Comparison of ENCODE assay signal across 26 cellular contexts in the genomic region with DNA sequence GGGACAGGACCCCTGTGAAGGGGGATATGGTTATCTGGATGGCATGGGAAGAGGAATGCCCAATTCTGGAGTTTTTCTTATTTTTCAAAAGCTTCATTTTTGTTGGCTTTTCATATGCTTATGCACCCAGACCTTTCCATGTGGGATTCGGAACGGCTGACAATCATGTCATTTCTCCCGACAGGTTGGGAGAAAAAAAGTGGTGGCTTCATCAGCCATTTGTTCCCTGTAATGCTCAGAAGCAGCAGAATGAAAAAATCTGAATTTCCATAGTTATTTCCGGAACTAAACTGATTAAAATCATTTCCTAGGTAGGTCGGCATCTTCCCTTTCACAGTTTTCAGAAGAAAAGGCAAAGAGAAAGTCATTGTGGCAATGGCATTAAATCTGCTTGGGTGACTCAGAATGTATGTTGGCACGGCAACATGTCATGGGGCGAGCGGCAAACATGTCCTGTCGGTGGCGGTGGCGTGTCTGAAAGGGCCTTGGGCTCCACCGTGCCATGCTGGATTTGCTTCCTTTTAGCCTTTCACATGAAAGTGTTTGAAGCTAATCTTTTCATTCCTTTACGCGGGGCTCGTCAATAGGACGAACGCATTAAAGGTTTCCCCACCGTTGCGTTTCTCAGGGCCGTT.
"Had no signal": no experiment of that assay in that cellular context is flagged by ENCODE, and none has a peak within 500 bp of the region (broad histone marks: within the 10 kb centered on the region; RNA-seq: fewer than 3 reads in every experiment).

No MANE protein-coding gene starts in this region.

- H3K4me3 ChIP-seq: dorsolateral prefrontal cortex, esophagus muscularis mucosa, mucosa of descending colon, prostate gland, right atrium auricular region, smooth muscle cell, testis, tibial artery, upper lobe of left lung had no signal

- H3K4me1 ChIP-seq: esophagus muscularis mucosa, foreskin keratinocyte, prostate gland, right atrium auricular region, testis, tibial artery, upper lobe of left lung had no signal

- H3K9me3 ChIP-seq: esophagus muscularis mucosa, mucosa of descending colon, neutrophil, prostate gland, right atrium auricular region, testis, tibial artery, upper lobe of left lung had no signal

- H3K27ac ChIP-seq: dorsolateral prefrontal cortex, epithelial cell of prostate, esophagus muscularis mucosa, foreskin keratinocyte, neutrophil, parathyroid adenoma, prostate gland, right atrium auricular region, testis, tibial artery, upper lobe of left lung had no signal

- H3K27me3 ChIP-seq: dorsolateral prefrontal cortex, esophagus muscularis mucosa, foreskin keratinocyte, neutrophil, right atrium auricular region, testis, tibial artery, upper lobe of left lung had no signal

- H3K36me3 Mint-ChIP-seq: naive B cell; natural killer cell treated with Interleukin-12 subunit alpha and Interleukin-12 subunit beta and Interleukin-15 and Interleukin-18, amount 100 ng/mL, for 72 hours; stimulated activated memory B cell treated with anti-CD40 and anti-IgM and Interleukin-4, amounts not matched to agents 10 μg/mL and 1 μg/mL and 100 μg/mL, for 72 hours had no signal

- FAIRE-seq: colon, kidney had no signal

- H3K27ac Mint-ChIP-seq: mesothelial cell of epicardium; natural killer cell treated with Interleukin-12 subunit alpha and Interleukin-12 subunit beta and Interleukin-15 and Interleukin-18, amount 100 ng/mL, for 72 hours; stimulated activated memory B cell treated with anti-CD40 and anti-IgM and Interleukin-4, amounts not matched to agents 10 μg/mL and 1 μg/mL and 100 μg/mL, for 72 hours had no signal

- DNase-seq: dorsolateral prefrontal cortex; effector CD4-positive, alpha-beta T cell; foreskin keratinocyte; kidney; mesenchymal stem cell; mucosa of descending colon; naive B cell; stimulated activated CD4-positive, alpha-beta T cell treated with anti-CD3 and anti-CD28 coated beads, Interleukin-12 subunit alpha, Interleukin-12 subunit beta, amount 100 ng/mL, for 4 hours; stimulated activated CD4-positive, alpha-beta T cell treated with anti-CD3 and anti-CD28 coated beads, Interleukin-2, amount 100 ng/mL, for 24 hours; stimulated activated CD4-positive, alpha-beta T cell treated with anti-CD3 and anti-CD28 coated beads, Interleukin-4, amount 100 ng/mL, for 4 hours; stimulated activated naive CD8-positive, alpha-beta T cell treated with anti-CD3 and anti-CD28 coated beads, Interleukin-15, Interleukin-2, amounts not matched to agents 100 U/mL and 50 U/mL, for 24 hours; substantia nigra; testis; tibial artery; upper lobe of left lung had no signal

- H3K4me3 Mint-ChIP-seq: mesothelial cell of epicardium; natural killer cell treated with Interleukin-12 subunit alpha and Interleukin-12 subunit beta and Interleukin-15 and Interleukin-18, amount 100 ng/mL, for 72 hours; stimulated activated memory B cell treated with anti-CD40 and anti-IgM and Interleukin-4, amounts not matched to agents 10 μg/mL and 1 μg/mL and 100 μg/mL, for 72 hours had no signal

- H3K9me3 Mint-ChIP-seq: natural killer cell treated with Interleukin-12 subunit alpha and Interleukin-12 subunit beta and Interleukin-15 and Interleukin-18, amount 100 ng/mL, for 72 hours had no signal

- H3K27me3 Mint-ChIP-seq: naive B cell; stimulated activated memory B cell treated with anti-CD40 and anti-IgM and Interleukin-4, amounts not matched to agents 10 μg/mL and 1 μg/mL and 100 μg/mL, for 72 hours had no signal

- H3K4me1 Mint-ChIP-seq: naive B cell had no signal

- H3K36me3 ChIP-seq: neutrophil, prostate gland, upper lobe of left lung had no signal
